In genomic region chr9:969693-970309, GRCh38 we compare ENCODE assay signal across 18 cellular contexts. TPM values are rescaled to one million over a fixed set of nuclear protein-coding genes. Genes with fewer than 3 reads are reported as not detected.
DNase-seq lines count a peak whose midpoint lies in the region; ATAC-seq and TF ChIP-seq lines count a peak whose summit lies in the region.
"Had no signal": no experiment of that assay in that cellular context is flagged by ENCODE, and none has a peak within 500 bp of the region (broad histone marks: within the 10 kb centered on the region; RNA-seq: fewer than 3 reads in every experiment).

No MANE protein-coding gene starts in this region.

- DNase-seq in GM20000 (ENCODE audit: low spot score): peak; percentile 29
- peak; percentile 58 for DNase-seq in ecto neural progenitor cell (ENCODE audit: low spot score)
- no peak for DNase-seq in mesothelial cell of epicardium (ENCODE audit: low spot score in 2 of 2, unreplicated experiment in 2 of 2)
- DNase-seq in SIG-M5 treated with dmso at 0.1 percent for 504 hours (lab: John Stamatoyannopoulos, UW; ENCODE audit: unreplicated experiment): no peak
- DNase-seq in ureter (ENCODE audit: low spot score): no peak
- DNase-seq in immature natural killer cell: no peak
- no peak for DNase-seq in left colon
- DNase-seq: activated CD4-positive, CD25-positive, alpha-beta regulatory T cell treated with anti-CD3 and anti-CD28 coated beads, Interleukin-2, amount 50 U/mL, for 72 hours; Caco-2; foreskin melanocyte; NCI-H187 treated with DMSO at 0.1 percent for 48 hours; occipital lobe; stimulated activated CD4-positive, alpha-beta T cell treated with anti-CD3 and anti-CD28 coated beads, Interleukin-2, amount 100 ng/mL, for 48 hours; T-helper 17 cell had no signal

- H3K9me3 Mint-ChIP-seq in mesothelial cell of epicardium (no peaks in the 10 kb centered on the region), immature natural killer cell (peaks cover 0 to 8% (median 0%) of the 10 kb centered on the region in 6 donors)

- H3K36me3 Mint-ChIP-seq in mesothelial cell of epicardium (no peaks in the 10 kb centered on the region), immature natural killer cell (no peaks in the 10 kb centered on the region)

- ATAC-seq in left colon: no peak
- ATAC-seq: T-helper 17 cell had no signal

- H3K27ac ChIP-seq in 22Rv1: no peak overlapping the region

- H3K4me1 Mint-ChIP-seq in mesothelial cell of epicardium (peaks cover 56% of the 10 kb centered on the region), immature natural killer cell (peaks cover 1 to 7% of the 10 kb centered on the region in 2 donors)

- H3K27ac Mint-ChIP-seq in mesothelial cell of epicardium: peak overlapping the region; percentile 28
- no peak overlapping the region for H3K27ac Mint-ChIP-seq in immature natural killer cell
- H3K27ac Mint-ChIP-seq: T-helper 17 cell had no signal

- intact Hi-C loops in left colon (cut with DNase I, micrococcal nuclease): no loop called here

- peaks cover 94% of the 10 kb centered on the region for H3K27me3 Mint-ChIP-seq in mesothelial cell of epicardium (ENCODE audit: low read depth)
- peaks cover 26 to 52% (median 46%) of the 10 kb centered on the region in 3 donors for H3K27me3 Mint-ChIP-seq in immature natural killer cell (ENCODE audit: low read depth in 3 of 3)

- H3K4me3 Mint-ChIP-seq in mesothelial cell of epicardium (peak overlapping the region; percentile 56), immature natural killer cell (peak overlapping the region in 1 of 5 donors; percentile 70)
- H3K4me3 Mint-ChIP-seq: T-helper 17 cell had no signal

- TF ChIP-seq CTCF in 22Rv1 (IDR thresholded peaks at IDR 0.05) (peak; percentile 38), GM20000 (IDR thresholded peaks at IDR 0.05; ENCODE audit: extremely low read depth, missing control alignments) (no peak), mesothelial cell of epicardium (IDR thresholded peaks at IDR 0.05; ENCODE audit: unreplicated experiment) (no peak)

RNA-seq across cellular contexts. Expression of gene DMRT3, which starts 6.7 kb away (rescaled TPM):
- total RNA-seq in mesothelial cell of epicardium: 2.1 to 3.3 TPM (median 2.5 TPM) in 3 replicates
- not detected for total RNA-seq in ureter
- not detected for polyA plus RNA-seq in immature natural killer cell
- not detected for total RNA-seq in left colon
- total RNA-seq: Caco-2, G401, HT1080, NCI-H460, T-helper 17 cell had no signal

Comparison
In these comparisons a context has a peak if more than half of its experiments do, and no peak if none do; other contexts are left out.
1. DNase-seq: peak in GM20000 (single experiment) and ecto neural progenitor cell (single experiment); none in mesothelial cell of epicardium (0 of 2), SIG-M5 treated with dmso at 0.1 percent for 504 hours (single experiment), ureter (single experiment), immature natural killer cell (0 of 3) and left colon (0 of 2).